12 cellular contexts compared by ENCODE assay signal in the genomic region with DNA sequence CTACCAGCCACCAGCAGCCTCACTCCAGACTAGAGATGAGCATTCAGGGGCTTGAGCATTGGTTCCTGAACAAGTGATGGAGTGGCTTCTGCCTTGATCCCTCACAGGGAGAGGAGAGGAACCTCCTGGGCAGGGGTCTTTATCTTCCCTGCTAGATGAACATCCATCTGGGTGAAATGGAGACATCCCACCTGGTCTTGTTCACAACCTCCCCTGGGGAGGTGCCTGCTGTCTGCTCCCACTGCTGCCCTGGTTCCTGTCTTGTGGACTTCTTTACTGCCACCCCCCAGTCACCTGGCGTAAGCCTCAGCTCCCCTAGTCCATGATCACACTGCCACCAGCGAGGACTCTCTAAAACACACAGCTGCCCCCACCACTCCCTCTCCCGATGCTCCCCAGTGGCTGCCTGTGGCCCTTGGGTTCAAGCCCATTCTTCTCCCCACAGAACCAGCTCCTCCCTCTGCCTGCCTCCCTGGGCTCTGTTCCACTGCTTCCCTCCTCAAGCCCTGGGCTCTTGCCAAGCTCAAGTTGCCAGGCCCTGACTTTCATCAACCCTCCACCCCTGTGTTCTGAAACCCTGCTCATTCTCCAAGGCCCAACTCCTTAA. TPM values are rescaled to one million over a fixed set of nuclear protein-coding genes. Genes with fewer than 3 reads are reported as not detected.
A peak's percentile ranks its signal among the peaks of the same experiment; 100 is the strongest.
DNase-seq lines count a peak whose midpoint lies in the region; FAIRE-seq and TF ChIP-seq lines count a peak whose summit lies in the region.
"Had no signal": no experiment of that assay in that cellular context is flagged by ENCODE, and none has a peak within 500 bp of the region (broad histone marks: within the 10 kb centered on the region; RNA-seq: fewer than 3 reads in every experiment).

No MANE protein-coding gene starts in this region.

- CTCF ChIA-PET in RWPE1 (lab: Yijun Ruan, JAX): interaction anchor here (0.5 to 1.3 kb wide), 3 partner anchors 147 to 672 kb away, joined by 3 to 7 read pairs (median 3); no protein-coding TSS in a partner anchor

- intact Hi-C loops in stomach (cut with DNase I; ENCODE audit: low total_unique reads): loop anchor here (5.0 kb wide), 1 partner anchor 133 kb away; no protein-coding TSS in a partner anchor

- POLR2A ChIA-PET in RWPE1 (lab: Yijun Ruan, JAX; ENCODE audit: low non-redundant PET): no interaction called here

- peaks cover 0 to 12% (median 0%) of the 10 kb centered on the region in 4 donors for H3K36me3 ChIP-seq in stomach

- H3K27ac ChIP-seq in stomach: peak overlapping the region in 4 of 5 donors; percentile 26 to 81 (median 50)
- H3K27ac ChIP-seq in RWPE1: no peak overlapping the region

- no peak for TF ChIP-seq CTCF in stomach (IDR thresholded peaks at IDR 0.05)
- TF ChIP-seq CTCF in RWPE1 (conservative IDR thresholded peaks at IDR 0.05; ENCODE audit: low read depth): no peak

- 36 to 56% (median 41%) methylated on average over 3 of the region's 3 CpGs for WGBS in stomach, 5 donors

- peaks cover 10 to 55% (median 34%) of the 10 kb centered on the region in 4 donors for H3K4me1 ChIP-seq in stomach

- TF ChIP-seq EP300 in stomach (IDR thresholded peaks at IDR 0.05): no peak

- no peak overlapping the region for H3K4me3 ChIP-seq in stomach

- no peaks in the 10 kb centered on the region for H3K9me3 ChIP-seq in stomach

- no peak for FAIRE-seq in RCC 7860 (lab: Jason Lieb, UNC)

- no peak for TF ChIP-seq POLR2A in stomach (IDR thresholded peaks at IDR 0.05)

- peak; percentile 71 for DNase-seq in GM03348 (ENCODE audit: low spot score)
- DNase-seq in astrocyte of the hippocampus (ENCODE audit: low read depth, low spot score): peak; percentile 57
- peak; percentile 36 for DNase-seq in islet precursor cell
- DNase-seq in stomach: peak; percentile 63
- DNase-seq in RCC 7860 (ENCODE audit: low spot score): no peak
- DNase-seq in RWPE1 (ENCODE audit: low spot score): no peak
- DNase-seq in AML-193 (lab: John Stamatoyannopoulos, UW): no peak
- DNase-seq in activated CD4-positive, CD25-positive, alpha-beta regulatory T cell treated with anti-CD3 and anti-CD28 coated beads, Interleukin-2, amount 50 U/mL, for 72 hours: no peak
- DNase-seq: activated CD8-positive, alpha-beta memory T cell treated with anti-CD3 and anti-CD28 coated beads, Interleukin-2, amount 50 U/mL, for 4 hours; NCI-H1417 treated with DMSO at 0.1 percent for 48 hours; T-helper 2 cell had no signal

- H3K27me3 ChIP-seq in stomach: no peaks in the 10 kb centered on the region

RNA-seq across cellular contexts. Expression of gene COL15A1, which starts 51.5 kb away (rescaled TPM):
- 100 to 1,000 TPM in 2 of 5 donors, 10 to 100 TPM in 3; 26.3 to 173 (median 32.2) TPM for total RNA-seq in stomach
- 10 to 100 TPM; 10.7 to 13.3 (median 12.0) TPM for polyA plus RNA-seq in stomach
- total RNA-seq: CD8-positive, alpha-beta T cell had no signal

Comparison
In these comparisons a context has a peak if more than half of its experiments do, and no peak if none do; other contexts are left out.
1. DNase-seq: peak in GM03348 (single experiment), astrocyte of the hippocampus (single experiment), islet precursor cell (single experiment) and stomach (single experiment); none in RCC 7860 (single experiment), RWPE1 (single experiment), AML-193 (0 of 2) and activated CD4-positive, CD25-positive, alpha-beta regulatory T cell treated with anti-CD3 and anti-CD28 coated beads, Interleukin-2, amount 50 U/mL, for 72 hours (single experiment).